ENCODE assay signal across 22 cellular contexts in the genomic region with DNA sequence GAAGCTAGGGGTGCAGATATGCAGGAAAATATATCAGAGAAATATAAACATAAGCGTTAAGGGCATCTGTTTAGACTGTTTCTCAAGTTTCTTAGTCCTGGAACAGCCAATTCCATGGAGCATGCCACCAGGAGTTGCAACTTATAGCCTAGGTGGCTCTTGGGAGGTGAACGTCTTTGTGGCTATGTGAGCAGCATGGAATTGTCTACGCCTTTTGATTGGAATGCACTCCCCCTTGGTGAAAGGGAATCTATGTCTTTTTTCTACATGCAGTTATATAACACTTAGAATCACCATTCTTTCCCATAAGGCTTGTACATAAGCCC. TPM values are rescaled to one million over a fixed set of nuclear protein-coding genes. Genes with fewer than 3 reads are reported as not detected.
A peak's percentile ranks its signal among the peaks of the same experiment; 100 is the strongest.
DNase-seq lines count a peak whose midpoint lies in the region; ATAC-seq lines count a peak whose summit lies in the region.
"Had no signal": no experiment of that assay in that cellular context is flagged by ENCODE, and none has a peak within 500 bp of the region (broad histone marks: within the 10 kb centered on the region; RNA-seq: fewer than 3 reads in every experiment).

No MANE protein-coding gene starts in this region.

- H3K4me1 Mint-ChIP-seq in stimulated activated naive CD8-positive, alpha-beta T cell treated with anti-CD3 and anti-CD28 coated beads, Interleukin-15, Interleukin-2, amounts not matched to agents 100 ng/mL and 50 ng/mL, for 24 hours (ENCODE audit: low read depth): peaks cover 80% of the 10 kb centered on the region
- peaks cover 74% of the 10 kb centered on the region for H3K4me1 Mint-ChIP-seq in T-helper 17 cell
- H3K4me1 Mint-ChIP-seq in effector memory CD8-positive, alpha-beta T cell (ENCODE audit: low read depth in 2 of 2): peaks cover 73 to 79% of the 10 kb centered on the region in 2 donors

- H3K9me3 ChIP-seq in T-helper 17 cell (ENCODE audit: control insufficient read depth, low read length, poor library complexity, severe bottlenecking): no peaks in the 10 kb centered on the region
- H3K9me3 ChIP-seq: heart left ventricle, right atrium auricular region, transverse colon had no signal

- peaks cover 53% of the 10 kb centered on the region for H3K36me3 Mint-ChIP-seq in stimulated activated naive CD8-positive, alpha-beta T cell treated with anti-CD3 and anti-CD28 coated beads, Interleukin-15, Interleukin-2, amounts not matched to agents 100 ng/mL and 50 ng/mL, for 24 hours (ENCODE audit: low read depth)
- peaks cover 12% of the 10 kb centered on the region for H3K36me3 Mint-ChIP-seq in T-helper 17 cell (ENCODE audit: low read depth)
- peaks cover 57% of the 10 kb centered on the region for H3K36me3 Mint-ChIP-seq in effector memory CD8-positive, alpha-beta T cell (ENCODE audit: insufficient read depth)
- H3K36me3 Mint-ChIP-seq: brain had no signal

- no peak for ATAC-seq in stimulated activated naive CD8-positive, alpha-beta T cell treated with anti-CD3 and anti-CD28 coated beads, Interleukin-15, Interleukin-2, amounts not matched to agents 100 U/mL and 50 U/mL, for 24 hours
- no peak for ATAC-seq in T-helper 17 cell
- no peak for ATAC-seq in effector memory CD8-positive, alpha-beta T cell (replicated peaks)
- no peak for ATAC-seq in HG02840 (IDR thresholded peaks at IDR 0.05; ENCODE audit: low FRiP score, unreplicated experiment)
- no peak for ATAC-seq in GM21360 (IDR thresholded peaks at IDR 0.05; ENCODE audit: unreplicated experiment)
- ATAC-seq: heart left ventricle, left ventricle myocardium superior, SK-N-SH treated with all-trans-retinoic acid at 6 μM for 48 hours had no signal

- H3K4me3 Mint-ChIP-seq in stimulated activated naive CD8-positive, alpha-beta T cell treated with anti-CD3 and anti-CD28 coated beads, Interleukin-15, Interleukin-2, amounts not matched to agents 100 ng/mL and 50 ng/mL, for 24 hours: no peak overlapping the region
- H3K4me3 Mint-ChIP-seq in T-helper 17 cell: peak overlapping the region; percentile 82
- H3K4me3 Mint-ChIP-seq in effector memory CD8-positive, alpha-beta T cell: peak overlapping the region; percentile 54 to 66
- H3K4me3 Mint-ChIP-seq: brain had no signal

- H3K9me3 Mint-ChIP-seq in stimulated activated naive CD8-positive, alpha-beta T cell treated with anti-CD3 and anti-CD28 coated beads, Interleukin-15, Interleukin-2, amounts not matched to agents 100 ng/mL and 50 ng/mL, for 24 hours: no peaks in the 10 kb centered on the region
- H3K9me3 Mint-ChIP-seq in effector memory CD8-positive, alpha-beta T cell: no peaks in the 10 kb centered on the region

- DNase-seq in stimulated activated naive CD8-positive, alpha-beta T cell treated with anti-CD3 and anti-CD28 coated beads, Interleukin-15, Interleukin-2, amounts not matched to agents 100 U/mL and 50 U/mL, for 24 hours: no peak
- no peak for DNase-seq in T-helper 17 cell
- no peak for DNase-seq in effector memory CD8-positive, alpha-beta T cell
- DNase-seq in iPS-NIHi7 (ENCODE audit: extremely low spot score): no peak
- DNase-seq: AML-193; cortex of kidney; DMS 273 treated with DMSO at 0.1 percent for 48 hours; GDM1; GM23248; heart left ventricle; left ventricle myocardium superior; NCI-H1105; NCI-H510A treated with DMSO at 0.1 percent for 48 hours; stimulated activated CD4-positive, alpha-beta T cell treated with anti-CD3 and anti-CD28 coated beads, Interleukin-15, amount 100 ng/mL, for 24 hours; transverse colon had no signal

- H3K27me3 Mint-ChIP-seq in stimulated activated naive CD8-positive, alpha-beta T cell treated with anti-CD3 and anti-CD28 coated beads, Interleukin-15, Interleukin-2, amounts not matched to agents 100 ng/mL and 50 ng/mL, for 24 hours: no peaks in the 10 kb centered on the region
- no peaks in the 10 kb centered on the region for H3K27me3 Mint-ChIP-seq in T-helper 17 cell
- H3K27me3 Mint-ChIP-seq in effector memory CD8-positive, alpha-beta T cell: no peaks in the 10 kb centered on the region

- H3K27ac Mint-ChIP-seq in stimulated activated naive CD8-positive, alpha-beta T cell treated with anti-CD3 and anti-CD28 coated beads, Interleukin-15, Interleukin-2, amounts not matched to agents 100 ng/mL and 50 ng/mL, for 24 hours: peak overlapping the region; percentile 75
- peak overlapping the region; percentile 98 for H3K27ac Mint-ChIP-seq in T-helper 17 cell
- peak overlapping the region; percentile 70 to 81 for H3K27ac Mint-ChIP-seq in effector memory CD8-positive, alpha-beta T cell
- H3K27ac Mint-ChIP-seq: brain had no signal

RNA-seq across cellular contexts. Expression of a gene that starts 12.4 kb away (rescaled TPM):
- 100 to 1,000 TPM in 1 of 2 donors, 10 to 100 TPM in 1; 88.0 to 101 TPM for total RNA-seq in T-helper 17 cell
- total RNA-seq: HT1080 had no signal
